Comparison of ENCODE assay signal across 8 cellular contexts in the genomic region with DNA sequence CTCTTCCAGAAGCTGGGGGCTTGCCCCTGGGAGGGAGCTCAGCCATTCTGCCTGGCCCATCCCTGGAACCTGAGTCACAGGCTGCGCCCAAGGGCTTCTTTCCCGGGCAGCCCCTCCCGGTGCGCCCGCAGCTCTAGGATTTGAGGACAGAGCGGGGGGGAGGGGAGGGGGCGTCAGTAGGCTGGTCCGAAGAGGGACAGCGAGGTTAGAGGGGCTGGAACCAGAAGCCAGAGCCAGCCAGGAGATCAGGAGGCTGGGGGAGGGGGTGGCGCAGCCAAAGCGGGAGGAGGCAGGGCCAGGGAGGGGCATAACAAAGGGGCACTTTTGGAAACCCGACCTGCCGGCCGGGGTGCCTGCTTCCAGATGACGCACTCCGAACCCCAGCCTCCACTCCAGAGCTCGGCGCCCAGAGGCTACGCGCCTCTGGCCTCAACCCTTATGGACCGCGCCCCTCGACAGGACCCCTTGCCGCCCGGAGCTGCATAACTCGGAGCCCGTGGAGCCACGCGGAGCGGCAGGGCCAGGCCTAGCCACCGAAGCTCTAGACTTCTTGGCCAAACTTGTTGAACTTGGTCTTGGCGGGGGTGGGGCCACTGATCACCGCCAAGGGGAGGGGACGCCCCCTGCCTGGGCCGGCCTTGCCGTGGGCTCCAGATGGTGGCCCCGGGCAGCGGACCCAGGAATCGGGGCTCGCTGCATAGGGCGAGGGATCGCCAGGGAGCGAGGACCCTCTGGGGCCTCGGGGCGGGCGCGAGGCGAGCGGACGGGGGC.
A peak's percentile ranks its signal among the peaks of the same experiment; 100 is the strongest.
DNase-seq lines count a peak whose midpoint lies in the region.

No MANE protein-coding gene starts in this region.

- peaks cover 67% of the 10 kb centered on the region for H3K4me1 ChIP-seq in stomach smooth muscle (ENCODE audit: control insufficient read depth, insufficient read depth, low read length)

- no peaks in the 10 kb centered on the region for H3K9me3 ChIP-seq in stomach smooth muscle (ENCODE audit: control insufficient read depth in 2 of 2, low read length in 2 of 2)

- peaks cover 3 to 4% of the 10 kb centered on the region in 2 donors for H3K36me3 ChIP-seq in stomach smooth muscle (ENCODE audit: control insufficient read depth in 2 of 2, insufficient read depth in 2 of 2, low read length in 2 of 2)

- H3K27ac ChIP-seq in caudate nucleus (ENCODE audit: low read depth, low read length) (peak overlapping the region; percentile 96), layer of hippocampus (ENCODE audit: low read depth, low read length) (peak overlapping the region; percentile 96), stomach smooth muscle (ENCODE audit: low read length) (peak overlapping the region; percentile 93)

- DNase-seq in NCI-H2196 (lab: John Stamatoyannopoulos, UW; ENCODE audit: unreplicated experiment): peak; percentile 30
- DNase-seq in NCI-H2196 treated with DMSO at 0.1 percent for 48 hours (lab: John Stamatoyannopoulos, UW; ENCODE audit: unreplicated experiment): no peak
- DNase-seq in NCI-H226: peak; percentile 27
- DNase-seq in caudate nucleus (lab: John Stamatoyannopoulos, UW): peak in 26 of 61 donors; percentile 30 to 72 (median 49)
- no peak for DNase-seq in inferior parietal cortex (ENCODE audit: extremely low spot score)
- no peak for DNase-seq in NK-92 (lab: John Stamatoyannopoulos, UW; ENCODE audit: unreplicated experiment)

- H3K27me3 ChIP-seq in layer of hippocampus (ENCODE audit: control insufficient read depth, insufficient read depth, low read length) (no peaks in the 10 kb centered on the region), stomach smooth muscle (ENCODE audit: control insufficient read depth in 1 of 2, insufficient read depth in 2 of 2, low read length in 2 of 2) (no peaks in the 10 kb centered on the region)

- H3K4me3 ChIP-seq in stomach smooth muscle (ENCODE audit: low read length in 2 of 2): peak overlapping the region; percentile 81 to 84

- peak overlapping the region; percentile 68 to 78 for H3K9ac ChIP-seq in stomach smooth muscle (ENCODE audit: low read length in 2 of 2)

Comparison
In these comparisons a context has a peak if more than half of its experiments do, and no peak if none do; other contexts are left out.
1. DNase-seq: peak in NCI-H2196 (single experiment) and NCI-H226 (single experiment); none in NCI-H2196 treated with DMSO at 0.1 percent for 48 hours (single experiment), inferior parietal cortex (single experiment) and NK-92 (single experiment).
2. Peak in every context shown above with its lines, with median percentiles within 50 percentile points of each other: H3K27ac ChIP-seq.